37 cellular contexts compared by ENCODE assay signal in genomic region chrX:86407371-86407770, GRCh38.
"Had no signal": no experiment of that assay in that cellular context is flagged by ENCODE, and none has a peak within 500 bp of the region (broad histone marks: within the 10 kb centered on the region; RNA-seq: fewer than 3 reads in every experiment).

No MANE protein-coding gene starts in this region.

- H3K4me1 ChIP-seq: adrenal gland, ascending aorta, body of pancreas, breast epithelium had no signal

- H3K27ac ChIP-seq: adrenal gland, ascending aorta, body of pancreas, brain microvascular endothelial cell, breast epithelium, cardiac muscle cell had no signal

- H3K27me3 ChIP-seq: ascending aorta, body of pancreas, brain microvascular endothelial cell, cardiac muscle cell had no signal

- H3K36me3 ChIP-seq: adrenal gland, ascending aorta, brain microvascular endothelial cell, breast epithelium, cardiac muscle cell had no signal

- H3K4me3 ChIP-seq: adrenal gland, ascending aorta, body of pancreas, breast epithelium, cardiac muscle cell had no signal

- H3K9me3 Mint-ChIP-seq: activated naive CD4-positive, alpha-beta T cell treated with anti-CD3 and anti-CD28 coated beads, Interleukin-2, amount 50 U/mL, for 72 hours; activated naive CD8-positive, alpha-beta T cell treated with anti-CD3 and anti-CD28 coated beads for 36 hours; activated naive CD8-positive, alpha-beta T cell treated with anti-CD3 and anti-CD28 coated beads, Interleukin-2, amount 10 ng/mL, durations not matched to agents 7 days and 5 days; activated naive CD8-positive, alpha-beta T cell treated with anti-CD3 and anti-CD28 coated beads, Interleukin-2, amount 50 U/mL, for 24 hours; activated T-cell treated with anti-CD3 and anti-CD28 coated beads, Interleukin-2, amount 50 U/mL, for 24 hours; activated T-cell treated with anti-CD3 and anti-CD28 coated beads, Interleukin-2, amount 50 U/mL, for 4 hours; activated T-helper 1 cell treated with anti-CD3 and anti-CD28 coated beads, Interleukin-12 subunit alpha, Interleukin-12 subunit beta, Interleukin-2, Interleukin-4 antibody, amounts not matched to agents 30 ng/mL and 10 ng/mL and 1 ng/mL, durations not matched to agents 14 hours and 24 hours and 36 hours; activated T-helper 17 cell treated with anti-CD3 and anti-CD28 coated beads, Interleukin-2, amount 50 U/mL, for 72 hours had no signal

- H3K27me3 Mint-ChIP-seq: activated naive CD4-positive, alpha-beta T cell treated with anti-CD3 and anti-CD28 coated beads, Interleukin-2, amount 10 ng/mL, durations not matched to agents 7 days and 5 days; activated naive CD4-positive, alpha-beta T cell treated with anti-CD3 and anti-CD28 coated beads, Interleukin-2, amount 50 U/mL, for 24 hours; activated naive CD8-positive, alpha-beta T cell; activated naive CD8-positive, alpha-beta T cell treated with anti-CD3 and anti-CD28 coated beads for 36 hours; activated naive CD8-positive, alpha-beta T cell treated with anti-CD3 and anti-CD28 coated beads, Interleukin-2, amount 10 ng/mL, durations not matched to agents 7 days and 5 days; activated naive CD8-positive, alpha-beta T cell treated with anti-CD3 and anti-CD28 coated beads, Interleukin-2, amount 50 U/mL, for 24 hours; activated T-helper 17 cell treated with anti-CD3 and anti-CD28 coated beads, Interleukin-2, amount 50 U/mL, for 72 hours; central memory CD8-positive, alpha-beta T cell had no signal

- H3K36me3 Mint-ChIP-seq: activated naive CD4-positive, alpha-beta T cell treated with anti-CD3 and anti-CD28 coated beads, Interleukin-2, amount 10 ng/mL, durations not matched to agents 7 days and 5 days; activated naive CD4-positive, alpha-beta T cell treated with anti-CD3 and anti-CD28 coated beads, Interleukin-2, amount 50 U/mL, for 24 hours; activated naive CD4-positive, alpha-beta T cell treated with anti-CD3 and anti-CD28 coated beads, Interleukin-2, amount 50 U/mL, for 72 hours; activated naive CD8-positive, alpha-beta T cell; activated naive CD8-positive, alpha-beta T cell treated with anti-CD3 and anti-CD28 coated beads for 36 hours; activated naive CD8-positive, alpha-beta T cell treated with anti-CD3 and anti-CD28 coated beads, Interleukin-2, amount 10 ng/mL, durations not matched to agents 7 days and 5 days; brain had no signal

- H3K9me3 ChIP-seq: adrenal gland, ascending aorta, body of pancreas had no signal

- H3K27ac Mint-ChIP-seq: activated naive CD4-positive, alpha-beta T cell treated with anti-CD3 and anti-CD28 coated beads for 36 hours; activated naive CD4-positive, alpha-beta T cell treated with anti-CD3 and anti-CD28 coated beads, Interleukin-2, amount 10 ng/mL, durations not matched to agents 7 days and 5 days; activated naive CD4-positive, alpha-beta T cell treated with anti-CD3 and anti-CD28 coated beads, Interleukin-2, amount 50 U/mL, for 24 hours; activated naive CD4-positive, alpha-beta T cell treated with anti-CD3 and anti-CD28 coated beads, Interleukin-2, amount 50 U/mL, for 72 hours; activated naive CD8-positive, alpha-beta T cell; activated naive CD8-positive, alpha-beta T cell treated with anti-CD3 and anti-CD28 coated beads for 36 hours; activated naive CD8-positive, alpha-beta T cell treated with anti-CD3 and anti-CD28 coated beads, Interleukin-2, amount 10 ng/mL, durations not matched to agents 7 days and 5 days; activated naive CD8-positive, alpha-beta T cell treated with anti-CD3 and anti-CD28 coated beads, Interleukin-2, amount 50 U/mL, for 24 hours; activated T-cell treated with anti-CD3 and anti-CD28 coated beads, Interleukin-2, amount 50 U/mL, for 24 hours; activated T-cell treated with anti-CD3 and anti-CD28 coated beads, Interleukin-2, amount 50 U/mL, for 72 hours; activated T-helper 1 cell treated with anti-CD3 and anti-CD28 coated beads, Interleukin-12 subunit alpha, Interleukin-12 subunit beta, Interleukin-2, Interleukin-4 antibody, amounts not matched to agents 30 ng/mL and 10 ng/mL and 1 ng/mL, durations not matched to agents 14 hours and 24 hours and 36 hours; activated T-helper 17 cell treated with anti-CD3 and anti-CD28 coated beads, Interleukin-2, amount 50 U/mL, for 72 hours; activated T-helper 2 cell treated with anti-CD3 and anti-CD28 coated beads, Interferon-gamma antibody, Interleukin-2, Interleukin-4, amounts not matched to agents 10 μg/mL and 5 μg/mL and 100 μg/mL, durations not matched to agents 14 hours and 24 hours and 36 hours; brain had no signal

- DNase-seq: activated effector memory CD4-positive, alpha-beta T cell treated with anti-CD3 and anti-CD28 coated beads, Interleukin-2, amount 50 U/mL, for 16 hours; activated effector memory CD4-positive, alpha-beta T cell treated with Interleukin-2 at 50 U/mL for 16 hours; activated gamma-delta T cell; activated gamma-delta T cell treated with Interleukin-2 at 50 U/mL for 16 hours; activated naive CD4-positive, alpha-beta T cell; activated naive CD4-positive, alpha-beta T cell treated with anti-CD3 and anti-CD28 coated beads for 36 hours; activated naive CD4-positive, alpha-beta T cell treated with anti-CD3 and anti-CD28 coated beads, Interleukin-2, amount 10 ng/mL, durations not matched to agents 7 days and 5 days; activated naive CD4-positive, alpha-beta T cell treated with anti-CD3 and anti-CD28 coated beads, Interleukin-2, amount 50 U/mL, for 16 hours; activated naive CD4-positive, alpha-beta T cell treated with Interleukin-2 at 50 U/mL for 16 hours; activated naive CD8-positive, alpha-beta T cell treated with anti-CD3 and anti-CD28 coated beads for 36 hours; activated naive CD8-positive, alpha-beta T cell treated with anti-CD3 and anti-CD28 coated beads, Interleukin-2, amount 10 ng/mL, durations not matched to agents 7 days and 5 days; activated naive CD8-positive, alpha-beta T cell treated with anti-CD3 and anti-CD28 coated beads, Interleukin-2, amount 50 U/mL, for 24 hours; activated T-cell treated with anti-CD3 and anti-CD28 coated beads, Interleukin-2, amount 50 U/mL, for 24 hours; activated T-cell treated with anti-CD3 and anti-CD28 coated beads, Interleukin-2, amount 50 U/mL, for 4 hours; activated T-cell treated with anti-CD3 and anti-CD28 coated beads, Interleukin-2, amount 50 U/mL, for 48 hours; activated T-cell treated with anti-CD3 and anti-CD28 coated beads, Interleukin-2, amount 50 U/mL, for 72 hours; adrenal gland; amniotic stem cell; amygdala; anterior cingulate cortex; aorta; body of pancreas; brain microvascular endothelial cell; caudate nucleus; central memory CD4-positive, alpha-beta T cell; cerebellar nuclear complex had no signal

- H3K4me1 Mint-ChIP-seq: activated naive CD4-positive, alpha-beta T cell treated with anti-CD3 and anti-CD28 coated beads, Interleukin-2, amount 10 ng/mL, durations not matched to agents 7 days and 5 days; activated naive CD4-positive, alpha-beta T cell treated with anti-CD3 and anti-CD28 coated beads, Interleukin-2, amount 50 U/mL, for 24 hours; activated naive CD8-positive, alpha-beta T cell treated with anti-CD3 and anti-CD28 coated beads for 36 hours; activated naive CD8-positive, alpha-beta T cell treated with anti-CD3 and anti-CD28 coated beads, Interleukin-2, amount 10 ng/mL, durations not matched to agents 7 days and 5 days; activated naive CD8-positive, alpha-beta T cell treated with anti-CD3 and anti-CD28 coated beads, Interleukin-2, amount 50 U/mL, for 24 hours; activated T-helper 17 cell treated with anti-CD3 and anti-CD28 coated beads, Interleukin-2, amount 50 U/mL, for 72 hours; brain; central memory CD8-positive, alpha-beta T cell had no signal

- H3K4me3 Mint-ChIP-seq: activated naive CD4-positive, alpha-beta T cell treated with anti-CD3 and anti-CD28 coated beads for 36 hours; activated naive CD4-positive, alpha-beta T cell treated with anti-CD3 and anti-CD28 coated beads, Interleukin-2, amount 10 ng/mL, durations not matched to agents 7 days and 5 days; activated naive CD4-positive, alpha-beta T cell treated with anti-CD3 and anti-CD28 coated beads, Interleukin-2, amount 50 U/mL, for 24 hours; activated naive CD8-positive, alpha-beta T cell; activated naive CD8-positive, alpha-beta T cell treated with anti-CD3 and anti-CD28 coated beads for 36 hours; activated naive CD8-positive, alpha-beta T cell treated with anti-CD3 and anti-CD28 coated beads, Interleukin-2, amount 10 ng/mL, durations not matched to agents 7 days and 5 days; activated naive CD8-positive, alpha-beta T cell treated with anti-CD3 and anti-CD28 coated beads, Interleukin-2, amount 50 U/mL, for 24 hours; activated T-cell treated with anti-CD3 and anti-CD28 coated beads, Interleukin-2, amount 50 U/mL, for 24 hours; activated T-cell treated with anti-CD3 and anti-CD28 coated beads, Interleukin-2, amount 50 U/mL, for 4 hours; activated T-cell treated with anti-CD3 and anti-CD28 coated beads, Interleukin-2, amount 50 U/mL, for 72 hours; activated T-helper 1 cell treated with anti-CD3 and anti-CD28 coated beads, Interleukin-12 subunit alpha, Interleukin-12 subunit beta, Interleukin-2, Interleukin-4 antibody, amounts not matched to agents 30 ng/mL and 10 ng/mL and 1 ng/mL, durations not matched to agents 14 hours and 24 hours and 36 hours; activated T-helper 17 cell treated with anti-CD3 and anti-CD28 coated beads, Interleukin-2, amount 50 U/mL, for 72 hours; brain; central memory CD8-positive, alpha-beta T cell had no signal
